In the genomic region with DNA sequence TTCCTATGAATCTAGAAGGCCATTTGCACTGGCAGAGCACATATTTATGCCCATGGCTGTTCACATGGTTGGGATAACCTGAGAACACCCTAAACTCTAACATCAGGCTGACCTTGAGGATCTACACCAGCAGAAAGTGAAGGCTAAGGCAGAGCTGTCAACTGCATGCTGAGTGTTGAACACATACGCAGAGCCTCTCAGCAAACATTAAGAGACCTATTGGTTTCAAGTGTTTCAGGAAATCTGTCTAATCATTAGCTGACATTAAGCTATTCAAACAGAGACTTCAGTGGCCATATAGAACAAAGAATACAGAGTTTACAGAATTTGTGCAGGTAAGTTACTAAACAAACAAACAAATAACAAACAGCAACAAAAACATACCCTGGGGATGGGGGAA, we compare ENCODE assay signal across 1 cellular context.
A peak's percentile ranks its signal among the peaks of the same experiment; 100 is the strongest.
TF ChIP-seq lines count a peak whose summit lies in the region.

No MANE protein-coding gene starts in this region.

TF ChIP-seq in HepG2, 621 proteins besides CTCF, POLR2A, EP300 and RAD21 (continued from another document and continues in another):
- TF ChIP-seq KAT2B (IDR thresholded peaks at IDR 0.05; ENCODE audit: borderline replicate concordance, low read depth, low read length) (no peak), SUZ12 (IDR thresholded peaks at IDR 0.05; ENCODE audit: low read depth, low read length) (no peak), MAFK (conservative IDR thresholded peaks at IDR 0.05 in 1 of 2, IDR thresholded peaks at IDR 0.05 in 1 of 2; ENCODE audit: low read length in 2 of 2) (no peak), FOSL1 (CRISPR knock-in tag; IDR thresholded peaks at IDR 0.05; ENCODE audit: borderline replicate concordance) (no peak), KLF9 (CRISPR knock-in tag; IDR thresholded peaks at IDR 0.05; ENCODE audit: low read depth) (no peak), PITX1 (CRISPR knock-in tag; IDR thresholded peaks at IDR 0.05) (peak; percentile 72), ZBTB8A (CRISPR knock-in tag; IDR thresholded peaks at IDR 0.05; ENCODE audit: borderline replicate concordance, low read depth) (no peak), SRY (CRISPR knock-in tag; IDR thresholded peaks at IDR 0.05) (no peak), GLI4 (CRISPR knock-in tag; IDR thresholded peaks at IDR 0.05; ENCODE audit: borderline replicate concordance) (no peak), ZMYM4 (CRISPR knock-in tag; IDR thresholded peaks at IDR 0.05) (peak; percentile 77; the same call in 1 of the 2 replicates), MEIS1 (CRISPR knock-in tag; IDR thresholded peaks at IDR 0.05; ENCODE audit: borderline replicate concordance) (peak; percentile 64; the same call in 1 of the 2 replicates), ZNF382 (CRISPR knock-in tag; IDR thresholded peaks at IDR 0.05; ENCODE audit: borderline replicate concordance) (no peak), RFX3 (CRISPR knock-in tag; IDR thresholded peaks at IDR 0.05) (no peak), ZNF749 (CRISPR knock-in tag; IDR thresholded peaks at IDR 0.05; ENCODE audit: borderline replicate concordance) (no peak), ZMYM3 (CRISPR knock-in tag; IDR thresholded peaks at IDR 0.05) (no peak), ZEB1 (IDR thresholded peaks at IDR 0.05; ENCODE audit: insufficient replicate concordance, low read depth) (peak; percentile 66), NR2C2 (CRISPR knock-in tag; IDR thresholded peaks at IDR 0.05; ENCODE audit: borderline replicate concordance) (no peak), YEATS4 (CRISPR knock-in tag; IDR thresholded peaks at IDR 0.05; ENCODE audit: borderline replicate concordance) (no peak), CREB1 (IDR thresholded peaks at IDR 0.05) (no peak), CREB1 (CRISPR knock-in tag; IDR thresholded peaks at IDR 0.05) (peak; percentile 26; the same call in 1 of the 2 replicates), SP4 (CRISPR knock-in tag; IDR thresholded peaks at IDR 0.05) (no peak), TAF1 (CRISPR knock-in tag; IDR thresholded peaks at IDR 0.05) (no peak)
- TF ChIP-seq, protein P1, sequence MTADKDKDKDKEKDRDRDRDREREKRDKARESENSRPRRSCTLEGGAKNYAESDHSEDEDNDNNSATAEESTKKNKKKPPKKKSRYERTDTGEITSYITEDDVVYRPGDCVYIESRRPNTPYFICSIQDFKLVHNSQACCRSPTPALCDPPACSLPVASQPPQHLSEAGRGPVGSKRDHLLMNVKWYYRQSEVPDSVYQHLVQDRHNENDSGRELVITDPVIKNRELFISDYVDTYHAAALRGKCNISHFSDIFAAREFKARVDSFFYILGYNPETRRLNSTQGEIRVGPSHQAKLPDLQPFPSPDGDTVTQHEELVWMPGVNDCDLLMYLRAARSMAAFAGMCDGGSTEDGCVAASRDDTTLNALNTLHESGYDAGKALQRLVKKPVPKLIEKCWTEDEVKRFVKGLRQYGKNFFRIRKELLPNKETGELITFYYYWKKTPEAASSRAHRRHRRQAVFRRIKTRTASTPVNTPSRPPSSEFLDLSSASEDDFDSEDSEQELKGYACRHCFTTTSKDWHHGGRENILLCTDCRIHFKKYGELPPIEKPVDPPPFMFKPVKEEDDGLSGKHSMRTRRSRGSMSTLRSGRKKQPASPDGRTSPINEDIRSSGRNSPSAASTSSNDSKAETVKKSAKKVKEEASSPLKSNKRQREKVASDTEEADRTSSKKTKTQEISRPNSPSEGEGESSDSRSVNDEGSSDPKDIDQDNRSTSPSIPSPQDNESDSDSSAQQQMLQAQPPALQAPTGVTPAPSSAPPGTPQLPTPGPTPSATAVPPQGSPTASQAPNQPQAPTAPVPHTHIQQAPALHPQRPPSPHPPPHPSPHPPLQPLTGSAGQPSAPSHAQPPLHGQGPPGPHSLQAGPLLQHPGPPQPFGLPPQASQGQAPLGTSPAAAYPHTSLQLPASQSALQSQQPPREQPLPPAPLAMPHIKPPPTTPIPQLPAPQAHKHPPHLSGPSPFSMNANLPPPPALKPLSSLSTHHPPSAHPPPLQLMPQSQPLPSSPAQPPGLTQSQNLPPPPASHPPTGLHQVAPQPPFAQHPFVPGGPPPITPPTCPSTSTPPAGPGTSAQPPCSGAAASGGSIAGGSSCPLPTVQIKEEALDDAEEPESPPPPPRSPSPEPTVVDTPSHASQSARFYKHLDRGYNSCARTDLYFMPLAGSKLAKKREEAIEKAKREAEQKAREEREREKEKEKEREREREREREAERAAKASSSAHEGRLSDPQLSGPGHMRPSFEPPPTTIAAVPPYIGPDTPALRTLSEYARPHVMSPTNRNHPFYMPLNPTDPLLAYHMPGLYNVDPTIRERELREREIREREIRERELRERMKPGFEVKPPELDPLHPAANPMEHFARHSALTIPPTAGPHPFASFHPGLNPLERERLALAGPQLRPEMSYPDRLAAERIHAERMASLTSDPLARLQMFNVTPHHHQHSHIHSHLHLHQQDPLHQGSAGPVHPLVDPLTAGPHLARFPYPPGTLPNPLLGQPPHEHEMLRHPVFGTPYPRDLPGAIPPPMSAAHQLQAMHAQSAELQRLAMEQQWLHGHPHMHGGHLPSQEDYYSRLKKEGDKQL (CRISPR knock-in tag; IDR thresholded peaks at IDR 0.05; ENCODE audit: low read depth) = 0 out of 2 replicates have a peak, but pooled peaks have one; percentile 22
- TF ChIP-seq, protein P2, sequence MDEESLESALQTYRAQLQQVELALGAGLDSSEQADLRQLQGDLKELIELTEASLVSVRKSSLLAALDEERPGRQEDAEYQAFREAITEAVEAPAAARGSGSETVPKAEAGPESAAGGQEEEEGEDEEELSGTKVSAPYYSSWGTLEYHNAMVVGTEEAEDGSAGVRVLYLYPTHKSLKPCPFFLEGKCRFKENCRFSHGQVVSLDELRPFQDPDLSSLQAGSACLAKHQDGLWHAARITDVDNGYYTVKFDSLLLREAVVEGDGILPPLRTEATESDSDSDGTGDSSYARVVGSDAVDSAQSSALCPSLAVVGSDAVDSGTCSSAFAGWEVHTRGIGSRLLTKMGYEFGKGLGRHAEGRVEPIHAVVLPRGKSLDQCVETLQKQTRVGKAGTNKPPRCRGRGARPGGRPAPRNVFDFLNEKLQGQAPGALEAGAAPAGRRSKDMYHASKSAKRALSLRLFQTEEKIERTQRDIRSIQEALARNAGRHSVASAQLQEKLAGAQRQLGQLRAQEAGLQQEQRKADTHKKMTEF (CRISPR knock-in tag; IDR thresholded peaks at IDR 0.05) = 0 out of 2 replicates have a peak, but pooled peaks have one; percentile 43
- TF ChIP-seq, protein P3, sequence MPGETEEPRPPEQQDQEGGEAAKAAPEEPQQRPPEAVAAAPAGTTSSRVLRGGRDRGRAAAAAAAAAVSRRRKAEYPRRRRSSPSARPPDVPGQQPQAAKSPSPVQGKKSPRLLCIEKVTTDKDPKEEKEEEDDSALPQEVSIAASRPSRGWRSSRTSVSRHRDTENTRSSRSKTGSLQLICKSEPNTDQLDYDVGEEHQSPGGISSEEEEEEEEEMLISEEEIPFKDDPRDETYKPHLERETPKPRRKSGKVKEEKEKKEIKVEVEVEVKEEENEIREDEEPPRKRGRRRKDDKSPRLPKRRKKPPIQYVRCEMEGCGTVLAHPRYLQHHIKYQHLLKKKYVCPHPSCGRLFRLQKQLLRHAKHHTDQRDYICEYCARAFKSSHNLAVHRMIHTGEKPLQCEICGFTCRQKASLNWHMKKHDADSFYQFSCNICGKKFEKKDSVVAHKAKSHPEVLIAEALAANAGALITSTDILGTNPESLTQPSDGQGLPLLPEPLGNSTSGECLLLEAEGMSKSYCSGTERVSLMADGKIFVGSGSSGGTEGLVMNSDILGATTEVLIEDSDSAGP (CRISPR knock-in tag; IDR thresholded peaks at IDR 0.05; ENCODE audit: borderline replicate concordance) = no peak
- TF ChIP-seq, protein P4, sequence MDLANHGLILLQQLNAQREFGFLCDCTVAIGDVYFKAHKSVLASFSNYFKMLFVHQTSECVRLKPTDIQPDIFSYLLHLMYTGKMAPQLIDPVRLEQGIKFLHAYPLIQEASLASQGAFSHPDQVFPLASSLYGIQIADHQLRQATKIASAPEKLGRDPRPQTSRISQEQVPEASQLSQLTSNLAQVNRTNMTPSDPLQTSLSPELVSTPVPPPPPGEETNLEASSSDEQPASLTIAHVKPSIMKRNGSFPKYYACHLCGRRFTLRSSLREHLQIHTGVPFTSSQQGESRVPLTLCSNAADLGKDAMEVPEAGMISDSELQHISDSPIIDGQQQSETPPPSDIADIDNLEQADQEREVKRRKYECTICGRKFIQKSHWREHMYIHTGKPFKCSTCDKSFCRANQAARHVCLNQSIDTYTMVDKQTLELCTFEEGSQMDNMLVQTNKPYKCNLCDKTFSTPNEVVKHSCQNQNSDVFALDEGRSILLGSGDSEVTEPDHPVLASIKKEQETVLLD (CRISPR knock-in tag; IDR thresholded peaks at IDR 0.05; ENCODE audit: low read depth) = no peak
- TF ChIP-seq, protein P5, sequence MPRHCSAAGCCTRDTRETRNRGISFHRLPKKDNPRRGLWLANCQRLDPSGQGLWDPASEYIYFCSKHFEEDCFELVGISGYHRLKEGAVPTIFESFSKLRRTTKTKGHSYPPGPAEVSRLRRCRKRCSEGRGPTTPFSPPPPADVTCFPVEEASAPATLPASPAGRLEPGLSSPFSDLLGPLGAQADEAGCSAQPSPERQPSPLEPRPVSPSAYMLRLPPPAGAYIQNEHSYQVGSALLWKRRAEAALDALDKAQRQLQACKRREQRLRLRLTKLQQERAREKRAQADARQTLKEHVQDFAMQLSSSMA (CRISPR knock-in tag; IDR thresholded peaks at IDR 0.05) = no peak
- TF ChIP-seq, protein P6, sequence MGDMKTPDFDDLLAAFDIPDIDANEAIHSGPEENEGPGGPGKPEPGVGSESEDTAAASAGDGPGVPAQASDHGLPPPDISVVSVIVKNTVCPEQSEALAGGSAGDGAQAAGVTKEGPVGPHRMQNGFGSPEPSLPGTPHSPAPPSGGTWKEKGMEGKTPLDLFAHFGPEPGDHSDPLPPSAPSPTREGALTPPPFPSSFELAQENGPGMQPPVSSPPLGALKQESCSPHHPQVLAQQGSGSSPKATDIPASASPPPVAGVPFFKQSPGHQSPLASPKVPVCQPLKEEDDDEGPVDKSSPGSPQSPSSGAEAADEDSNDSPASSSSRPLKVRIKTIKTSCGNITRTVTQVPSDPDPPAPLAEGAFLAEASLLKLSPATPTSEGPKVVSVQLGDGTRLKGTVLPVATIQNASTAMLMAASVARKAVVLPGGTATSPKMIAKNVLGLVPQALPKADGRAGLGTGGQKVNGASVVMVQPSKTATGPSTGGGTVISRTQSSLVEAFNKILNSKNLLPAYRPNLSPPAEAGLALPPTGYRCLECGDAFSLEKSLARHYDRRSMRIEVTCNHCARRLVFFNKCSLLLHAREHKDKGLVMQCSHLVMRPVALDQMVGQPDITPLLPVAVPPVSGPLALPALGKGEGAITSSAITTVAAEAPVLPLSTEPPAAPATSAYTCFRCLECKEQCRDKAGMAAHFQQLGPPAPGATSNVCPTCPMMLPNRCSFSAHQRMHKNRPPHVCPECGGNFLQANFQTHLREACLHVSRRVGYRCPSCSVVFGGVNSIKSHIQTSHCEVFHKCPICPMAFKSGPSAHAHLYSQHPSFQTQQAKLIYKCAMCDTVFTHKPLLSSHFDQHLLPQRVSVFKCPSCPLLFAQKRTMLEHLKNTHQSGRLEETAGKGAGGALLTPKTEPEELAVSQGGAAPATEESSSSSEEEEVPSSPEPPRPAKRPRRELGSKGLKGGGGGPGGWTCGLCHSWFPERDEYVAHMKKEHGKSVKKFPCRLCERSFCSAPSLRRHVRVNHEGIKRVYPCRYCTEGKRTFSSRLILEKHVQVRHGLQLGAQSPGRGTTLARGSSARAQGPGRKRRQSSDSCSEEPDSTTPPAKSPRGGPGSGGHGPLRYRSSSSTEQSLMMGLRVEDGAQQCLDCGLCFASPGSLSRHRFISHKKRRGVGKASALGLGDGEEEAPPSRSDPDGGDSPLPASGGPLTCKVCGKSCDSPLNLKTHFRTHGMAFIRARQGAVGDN (CRISPR knock-in tag; IDR thresholded peaks at IDR 0.05) = no peak
- TF ChIP-seq, protein P7, sequence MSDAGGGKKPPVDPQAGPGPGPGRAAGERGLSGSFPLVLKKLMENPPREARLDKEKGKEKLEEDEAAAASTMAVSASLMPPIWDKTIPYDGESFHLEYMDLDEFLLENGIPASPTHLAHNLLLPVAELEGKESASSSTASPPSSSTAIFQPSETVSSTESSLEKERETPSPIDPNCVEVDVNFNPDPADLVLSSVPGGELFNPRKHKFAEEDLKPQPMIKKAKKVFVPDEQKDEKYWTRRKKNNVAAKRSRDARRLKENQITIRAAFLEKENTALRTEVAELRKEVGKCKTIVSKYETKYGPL (CRISPR knock-in tag; IDR thresholded peaks at IDR 0.05) = no peak
- TF ChIP-seq, protein P8, sequence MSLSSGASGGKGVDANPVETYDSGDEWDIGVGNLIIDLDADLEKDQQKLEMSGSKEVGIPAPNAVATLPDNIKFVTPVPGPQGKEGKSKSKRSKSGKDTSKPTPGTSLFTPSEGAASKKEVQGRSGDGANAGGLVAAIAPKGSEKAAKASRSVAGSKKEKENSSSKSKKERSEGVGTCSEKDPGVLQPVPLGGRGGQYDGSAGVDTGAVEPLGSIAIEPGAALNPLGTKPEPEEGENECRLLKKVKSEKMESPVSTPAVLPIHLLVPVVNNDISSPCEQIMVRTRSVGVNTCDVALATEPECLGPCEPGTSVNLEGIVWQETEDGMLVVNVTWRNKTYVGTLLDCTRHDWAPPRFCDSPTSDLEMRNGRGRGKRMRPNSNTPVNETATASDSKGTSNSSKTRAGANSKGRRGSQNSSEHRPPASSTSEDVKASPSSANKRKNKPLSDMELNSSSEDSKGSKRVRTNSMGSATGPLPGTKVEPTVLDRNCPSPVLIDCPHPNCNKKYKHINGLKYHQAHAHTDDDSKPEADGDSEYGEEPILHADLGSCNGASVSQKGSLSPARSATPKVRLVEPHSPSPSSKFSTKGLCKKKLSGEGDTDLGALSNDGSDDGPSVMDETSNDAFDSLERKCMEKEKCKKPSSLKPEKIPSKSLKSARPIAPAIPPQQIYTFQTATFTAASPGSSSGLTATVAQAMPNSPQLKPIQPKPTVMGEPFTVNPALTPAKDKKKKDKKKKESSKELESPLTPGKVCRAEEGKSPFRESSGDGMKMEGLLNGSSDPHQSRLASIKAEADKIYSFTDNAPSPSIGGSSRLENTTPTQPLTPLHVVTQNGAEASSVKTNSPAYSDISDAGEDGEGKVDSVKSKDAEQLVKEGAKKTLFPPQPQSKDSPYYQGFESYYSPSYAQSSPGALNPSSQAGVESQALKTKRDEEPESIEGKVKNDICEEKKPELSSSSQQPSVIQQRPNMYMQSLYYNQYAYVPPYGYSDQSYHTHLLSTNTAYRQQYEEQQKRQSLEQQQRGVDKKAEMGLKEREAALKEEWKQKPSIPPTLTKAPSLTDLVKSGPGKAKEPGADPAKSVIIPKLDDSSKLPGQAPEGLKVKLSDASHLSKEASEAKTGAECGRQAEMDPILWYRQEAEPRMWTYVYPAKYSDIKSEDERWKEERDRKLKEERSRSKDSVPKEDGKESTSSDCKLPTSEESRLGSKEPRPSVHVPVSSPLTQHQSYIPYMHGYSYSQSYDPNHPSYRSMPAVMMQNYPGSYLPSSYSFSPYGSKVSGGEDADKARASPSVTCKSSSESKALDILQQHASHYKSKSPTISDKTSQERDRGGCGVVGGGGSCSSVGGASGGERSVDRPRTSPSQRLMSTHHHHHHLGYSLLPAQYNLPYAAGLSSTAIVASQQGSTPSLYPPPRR (CRISPR knock-in tag; IDR thresholded peaks at IDR 0.05; ENCODE audit: borderline replicate concordance) = peak; percentile 44; the same call in 1 of the 2 replicates
- TF ChIP-seq, protein P9, sequence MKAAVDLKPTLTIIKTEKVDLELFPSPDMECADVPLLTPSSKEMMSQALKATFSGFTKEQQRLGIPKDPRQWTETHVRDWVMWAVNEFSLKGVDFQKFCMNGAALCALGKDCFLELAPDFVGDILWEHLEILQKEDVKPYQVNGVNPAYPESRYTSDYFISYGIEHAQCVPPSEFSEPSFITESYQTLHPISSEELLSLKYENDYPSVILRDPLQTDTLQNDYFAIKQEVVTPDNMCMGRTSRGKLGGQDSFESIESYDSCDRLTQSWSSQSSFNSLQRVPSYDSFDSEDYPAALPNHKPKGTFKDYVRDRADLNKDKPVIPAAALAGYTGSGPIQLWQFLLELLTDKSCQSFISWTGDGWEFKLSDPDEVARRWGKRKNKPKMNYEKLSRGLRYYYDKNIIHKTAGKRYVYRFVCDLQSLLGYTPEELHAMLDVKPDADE (CRISPR knock-in tag; IDR thresholded peaks at IDR 0.05) = no peak
- TF ChIP-seq, protein P10, sequence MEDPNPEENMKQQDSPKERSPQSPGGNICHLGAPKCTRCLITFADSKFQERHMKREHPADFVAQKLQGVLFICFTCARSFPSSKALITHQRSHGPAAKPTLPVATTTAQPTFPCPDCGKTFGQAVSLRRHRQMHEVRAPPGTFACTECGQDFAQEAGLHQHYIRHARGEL (CRISPR knock-in tag; IDR thresholded peaks at IDR 0.05) = no peak
